Comparison of ENCODE assay signal across 8 cellular contexts in the genomic region with DNA sequence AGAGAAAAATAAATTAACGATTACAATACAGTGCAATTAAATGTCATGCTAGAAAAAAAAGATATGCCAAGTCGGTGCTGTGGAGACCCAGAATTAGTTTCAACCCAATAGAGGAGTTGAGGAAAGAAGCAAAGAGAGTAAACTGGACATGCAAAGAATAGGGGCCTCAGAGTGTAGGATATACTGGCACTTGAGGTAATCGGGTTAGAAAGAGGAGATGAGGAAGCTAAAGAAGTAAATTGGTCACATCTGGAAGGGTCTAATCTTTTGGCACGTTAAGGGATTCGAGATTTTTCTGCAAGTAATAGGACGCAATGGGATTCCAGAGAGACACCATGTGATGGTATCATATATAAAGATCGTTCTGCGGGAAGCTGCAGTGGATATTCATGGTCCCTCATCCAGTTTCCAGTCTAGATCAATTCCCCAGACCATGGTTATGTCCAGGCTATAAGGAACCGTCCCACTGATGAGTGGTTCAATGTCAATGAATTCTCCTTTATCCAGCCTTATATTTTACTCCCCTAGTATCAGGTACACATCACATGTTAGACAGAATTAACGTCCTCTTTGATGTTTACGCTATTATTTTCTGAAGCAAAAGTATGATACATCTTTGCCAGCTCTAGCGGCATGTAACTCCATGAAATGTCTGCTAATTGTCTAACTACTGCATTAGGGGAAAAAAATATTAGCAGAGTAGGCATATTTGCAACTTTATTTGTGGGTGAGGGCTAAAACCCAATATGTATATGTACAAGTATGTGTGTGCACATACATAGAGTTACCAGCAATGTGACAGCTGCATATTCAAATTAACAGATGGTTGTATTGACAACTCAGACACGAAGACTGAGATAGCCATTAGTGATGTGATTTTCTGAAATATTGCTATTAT. TPM values are rescaled to one million over a fixed set of nuclear protein-coding genes. Genes with fewer than 3 reads are reported as not detected.
DNase-seq lines count a peak whose midpoint lies in the region; ATAC-seq and TF ChIP-seq lines count a peak whose summit lies in the region.

No MANE protein-coding gene starts in this region.

- H3K27me3 ChIP-seq in WERI-Rb-1 (ENCODE audit: insufficient read depth, low read depth, severe bottlenecking) = no peaks in the 10 kb centered on the region
- H3K27me3 ChIP-seq in heart left ventricle = no peaks in the 10 kb centered on the region

- 57 to 66% (median 64%) methylated on average over 13 of the region's 13 CpGs for WGBS in heart left ventricle, 4 donors

- ATAC-seq in HG02884 (IDR thresholded peaks at IDR 0.05; ENCODE audit: unreplicated experiment) = peak; percentile 5
- peak in 2 of 4 donors; percentile 5 to 14 for ATAC-seq in heart left ventricle
- ATAC-seq in HG02870 (IDR thresholded peaks at IDR 0.05; ENCODE audit: unreplicated experiment) = no peak

- H3K27ac ChIP-seq in WERI-Rb-1 = peak overlapping the region; percentile 81
- H3K27ac ChIP-seq in heart left ventricle = peak overlapping the region; percentile 70 to 98 (median 92)

- TF ChIP-seq CTCF in WERI-Rb-1 (IDR thresholded peaks at IDR 0.05; ENCODE audit: low read depth, low read length) = no peak
- no peak for TF ChIP-seq CTCF in heart left ventricle (IDR thresholded peaks at IDR 0.05)
- TF ChIP-seq CTCF in retinal pigment epithelial cell (conservative IDR thresholded peaks at IDR 0.05; ENCODE audit: low read depth, low read length) = no peak

- H3K9me3 ChIP-seq in WERI-Rb-1 (ENCODE audit: severe bottlenecking) (no peaks in the 10 kb centered on the region), heart left ventricle (no peaks in the 10 kb centered on the region)

- TF ChIP-seq POLR2A in heart left ventricle (IDR thresholded peaks at IDR 0.05) = no peak

- peaks cover 0 to 12% (median 2%) of the 10 kb centered on the region in 12 donors for H3K4me1 ChIP-seq in heart left ventricle

- no peaks in the 10 kb centered on the region for H3K36me3 ChIP-seq in WERI-Rb-1
- no peaks in the 10 kb centered on the region for H3K36me3 ChIP-seq in heart left ventricle

- H3K4me3 ChIP-seq in WERI-Rb-1 (ENCODE audit: low read depth, low read length) = peak overlapping the region; percentile 54
- H3K4me3 ChIP-seq in heart left ventricle = peak overlapping the region; percentile 12 to 87 (median 68)
- H3K4me3 ChIP-seq in retinal pigment epithelial cell (ENCODE audit: low read length) = peak overlapping the region; percentile 73

- intact Hi-C loops in heart left ventricle (cut with DNase I) = loop anchor here in 3 of 10 donors (2.0 to 10.0 kb wide), 3 partner anchors 95 to 1059 kb away; partner anchors contain the start of gene HSF2 (in 1 of the 3)

- DNase-seq in D341Med (ENCODE audit: low spot score) (peak; percentile 30), WERI-Rb-1 (no peak), heart left ventricle (no peak), retinal pigment epithelial cell (ENCODE audit: low read depth) (no peak), germinal center (ENCODE audit: low spot score) (no peak), NCI-H345 (lab: John Stamatoyannopoulos, UW) (no peak)

RNA-seq across cellular contexts. Expression of gene TBC1D32, which starts 1.1 kb away (rescaled TPM):
- total RNA-seq in heart left ventricle = 1 to 10 TPM; 1.0 to 4.6 (median 3.4) TPM
- 1 to 10 TPM in 1 of 2 donors, under 1 TPM in 1; 0.53 to 1.1 TPM for polyA plus RNA-seq in heart left ventricle
